In genomic region chr2:166357068-166357949, GRCh38 we compare ENCODE assay signal across 25 cellular contexts. TPM values are rescaled to one million over a fixed set of nuclear protein-coding genes. Genes with fewer than 3 reads are reported as not detected.
"Had no signal": no experiment of that assay in that cellular context is flagged by ENCODE, and none has a peak within 500 bp of the region (broad histone marks: within the 10 kb centered on the region; RNA-seq: fewer than 3 reads in every experiment).

No MANE protein-coding gene starts in this region.

- H3K4me1 ChIP-seq: adrenal gland, breast epithelium had no signal

- H3K4me3 ChIP-seq: adrenal gland, breast epithelium had no signal

- H3K36me3 Mint-ChIP-seq: activated naive CD8-positive, alpha-beta T cell treated with anti-CD3 and anti-CD28 coated beads, Interleukin-2, amount 10 ng/mL, durations not matched to agents 7 days and 5 days had no signal

- H3K27ac ChIP-seq: adrenal gland, breast epithelium, WERI-Rb-1 had no signal

- DNase-seq: activated CD4-positive, alpha-beta T cell treated with anti-CD3 and anti-CD28 coated beads for 4 hours; activated CD8-positive, alpha-beta memory T cell treated with anti-CD3 and anti-CD28 coated beads, Interleukin-2, amount 50 U/mL, for 48 hours; activated CD8-positive, alpha-beta T cell treated with anti-CD3 and anti-CD28 coated beads, Interleukin-2, amount 10 ng/mL, durations not matched to agents 7 days and 5 days; activated naive CD4-positive, alpha-beta T cell treated with anti-CD3 and anti-CD28 coated beads, Interleukin-2, amount 50 U/mL, for 16 hours; activated naive CD8-positive, alpha-beta T cell treated with anti-CD3 and anti-CD28 coated beads, Interleukin-2, amount 10 ng/mL, durations not matched to agents 7 days and 5 days; activated T-cell treated with anti-CD3 and anti-CD28 coated beads, Interleukin-2, amount 50 U/mL, for 1 hour; adrenal gland; aorta; caudate nucleus; NCI-H1105; NCI-H1436; NCI-H1694 treated with DMSO at 0.1 percent for 48 hours; NCI-H2029 treated with DMSO at 0.1 percent for 48 hours; NCI-H345; NCI-H510A; NCI-H82; SHP77; T-helper 17 cell; T-helper 9 cell; WERI-Rb-1 had no signal

- H3K9me3 ChIP-seq: adrenal gland, breast epithelium had no signal

- FAIRE-seq: RCC 7860, TTC549 had no signal

- H3K27ac Mint-ChIP-seq: activated CD8-positive, alpha-beta T cell treated with anti-CD3 and anti-CD28 coated beads, Interleukin-2, amount 10 ng/mL, durations not matched to agents 7 days and 5 days; activated naive CD8-positive, alpha-beta T cell treated with anti-CD3 and anti-CD28 coated beads, Interleukin-2, amount 10 ng/mL, durations not matched to agents 7 days and 5 days; T-helper 17 cell had no signal

- H3K36me3 ChIP-seq: adrenal gland, breast epithelium, WERI-Rb-1 had no signal

- H3K27me3 Mint-ChIP-seq: activated naive CD8-positive, alpha-beta T cell treated with anti-CD3 and anti-CD28 coated beads, Interleukin-2, amount 10 ng/mL, durations not matched to agents 7 days and 5 days; T-helper 17 cell had no signal

- ATAC-seq: activated CD4-positive, CD25-positive, alpha-beta regulatory T cell treated with anti-CD3 and anti-CD28 coated beads, Interleukin-2, amount 50 U/mL, for 24 hours; activated CD8-positive, alpha-beta T cell treated with anti-CD3 and anti-CD28 coated beads, Interleukin-2, amount 10 ng/mL, durations not matched to agents 7 days and 5 days; T-helper 17 cell had no signal

- H3K4me3 Mint-ChIP-seq: activated CD8-positive, alpha-beta T cell treated with anti-CD3 and anti-CD28 coated beads, Interleukin-2, amount 10 ng/mL, durations not matched to agents 7 days and 5 days; activated naive CD8-positive, alpha-beta T cell treated with anti-CD3 and anti-CD28 coated beads, Interleukin-2, amount 10 ng/mL, durations not matched to agents 7 days and 5 days; T-helper 17 cell had no signal

- H3K27me3 ChIP-seq: adrenal gland, breast epithelium had no signal

- H3K4me1 Mint-ChIP-seq: activated naive CD8-positive, alpha-beta T cell treated with anti-CD3 and anti-CD28 coated beads, Interleukin-2, amount 10 ng/mL, durations not matched to agents 7 days and 5 days; T-helper 17 cell had no signal

- H3K9me3 Mint-ChIP-seq: activated naive CD8-positive, alpha-beta T cell treated with anti-CD3 and anti-CD28 coated beads, Interleukin-2, amount 10 ng/mL, durations not matched to agents 7 days and 5 days had no signal

RNA-seq across cellular contexts. Expression of gene SCN9A, which starts 18.4 kb away (rescaled TPM):
- total RNA-seq: activated naive CD8-positive, alpha-beta T cell treated with anti-CD3 and anti-CD28 coated beads, Interleukin-2, amount 10 ng/mL, durations not matched to agents 7 days and 5 days; OCI-LY7 had no signal
